ENCODE assay signal across 8 cellular contexts in genomic region chr3:47475570-47476329, GRCh38. TPM values are rescaled to one million over a fixed set of nuclear protein-coding genes. Genes with fewer than 3 reads are reported as not detected.
DNase-seq lines count a peak whose midpoint lies in the region; ATAC-seq and TF ChIP-seq lines count a peak whose summit lies in the region.

SCAP (minus strand) TSS chr3:47475941; CDS start chr3:47442993, 32,948 bp downstream.

- peaks cover 38% of the 10 kb centered on the region for H3K4me1 Mint-ChIP-seq in activated naive CD8-positive, alpha-beta T cell treated with anti-CD3 and anti-CD28 coated beads, Interleukin-2, amount 50 U/mL, for 24 hours

- peak within 1 kb of the TSS; percentile 94 for H3K4me3 ChIP-seq in GM12875 (ENCODE audit: low read depth, low read length)
- peak within 1 kb of the TSS; percentile 78 for H3K4me3 ChIP-seq in cardiac muscle cell
- H3K4me3 ChIP-seq in trophoblast cell (ENCODE audit: low read depth, low read length): peak within 1 kb of the TSS; percentile 82
- H3K4me3 ChIP-seq in tibial nerve: peak within 1 kb of the TSS; percentile 78 to 97 (median 82)

- no CpG with 5 or more reads among the region's 88 CpGs for WGBS in trophoblast cell (ENCODE audit: extremely low coverage, insufficient coverage, insufficient read length)
- 3 to 4% methylated on average over 47 to 50 of the region's 88 CpGs for WGBS in tibial nerve, 2 donors

- TF ChIP-seq CTCF in GM12875 (IDR thresholded peaks at IDR 0.05; ENCODE audit: borderline replicate concordance, insufficient read depth, low read depth, low read length) (peak; percentile 91), cardiac muscle cell (IDR thresholded peaks at IDR 0.05; ENCODE audit: low read depth, low read length) (peak; percentile 83), tibial nerve (IDR thresholded peaks at IDR 0.05) (peak; percentile 91 to 99 (median 97))

- H3K9me3 Mint-ChIP-seq in activated naive CD8-positive, alpha-beta T cell treated with anti-CD3 and anti-CD28 coated beads, Interleukin-2, amount 50 U/mL, for 24 hours: no peaks in the 10 kb centered on the region

- H3K4me3 Mint-ChIP-seq in activated naive CD8-positive, alpha-beta T cell treated with anti-CD3 and anti-CD28 coated beads, Interleukin-2, amount 50 U/mL, for 24 hours: peak within 1 kb of the TSS; percentile 90

- no peak within 1 kb of the TSS for H2BK5ac ChIP-seq in trophoblast cell (ENCODE audit: low read depth, low read length, poor library complexity)

- peak within 1 kb of the TSS; percentile 66 for H3K4ac ChIP-seq in trophoblast cell (ENCODE audit: low read depth, low read length)

- H3K27ac Mint-ChIP-seq in activated naive CD8-positive, alpha-beta T cell treated with anti-CD3 and anti-CD28 coated beads, Interleukin-2, amount 50 U/mL, for 24 hours: peak within 1 kb of the TSS; percentile 90

- peak within 1 kb of the TSS; percentile 58 for H3K18ac ChIP-seq in trophoblast cell (ENCODE audit: low read length)

- no peaks in the 10 kb centered on the region for H3K36me3 Mint-ChIP-seq in activated naive CD8-positive, alpha-beta T cell treated with anti-CD3 and anti-CD28 coated beads, Interleukin-2, amount 50 U/mL, for 24 hours (ENCODE audit: low read depth)

- H3K27ac ChIP-seq in cardiac muscle cell: peak within 1 kb of the TSS; percentile 86
- H3K27ac ChIP-seq in trophoblast cell (ENCODE audit: low read depth, low read length): peak within 1 kb of the TSS; percentile 51
- peak within 1 kb of the TSS; percentile 32 to 84 (median 82) for H3K27ac ChIP-seq in tibial nerve

- DNase-seq in NCI-H1092 treated with DMSO at 0.1 percent for 48 hours (lab: John Stamatoyannopoulos, UW) (peak; percentile 68), SW480 (ENCODE audit: low spot score) (peak; percentile 89), cardiac muscle cell (ENCODE audit: low read depth in 1 of 2, low spot score in 1 of 2) (peak; percentile 90 to 93), trophoblast cell (peak; percentile 86 to 95), tibial nerve (ENCODE audit: low spot score in 2 of 2) (peak; percentile 92 to 93)
- DNase-seq in activated naive CD8-positive, alpha-beta T cell treated with anti-CD3 and anti-CD28 coated beads, Interleukin-2, amount 50 U/mL, for 24 hours: peak; percentile 96

- peak within 1 kb of the TSS; percentile 60 for H3K14ac ChIP-seq in trophoblast cell (ENCODE audit: low read length)

- peak within 1 kb of the TSS; percentile 68 for H4K12ac ChIP-seq in trophoblast cell (ENCODE audit: low read depth, low read length)

- H3K27me3 Mint-ChIP-seq in activated naive CD8-positive, alpha-beta T cell treated with anti-CD3 and anti-CD28 coated beads, Interleukin-2, amount 50 U/mL, for 24 hours: no peaks in the 10 kb centered on the region

- H3K79me1 ChIP-seq in trophoblast cell (ENCODE audit: low read length): peaks cover 4% of the 10 kb centered on the region

- no peak within 1 kb of the TSS for H2BK12ac ChIP-seq in trophoblast cell (ENCODE audit: low read length)

- H3K27me3 ChIP-seq in cardiac muscle cell: no peaks in the 10 kb centered on the region
- H3K27me3 ChIP-seq in trophoblast cell (ENCODE audit: insufficient read depth, low read length): no peaks in the 10 kb centered on the region
- H3K27me3 ChIP-seq in tibial nerve: no peaks in the 10 kb centered on the region

- H3K9me3 ChIP-seq in cardiac muscle cell (ENCODE audit: low read depth): no peaks in the 10 kb centered on the region
- H3K9me3 ChIP-seq in trophoblast cell (ENCODE audit: insufficient read depth, low read depth, low read length): no peaks in the 10 kb centered on the region
- H3K9me3 ChIP-seq in tibial nerve: no peaks in the 10 kb centered on the region

- peak; percentile 93 for ATAC-seq in HG02642 (IDR thresholded peaks at IDR 0.05; ENCODE audit: poor library complexity, unreplicated experiment)
- peak; percentile 95 for ATAC-seq in activated naive CD8-positive, alpha-beta T cell treated with anti-CD3 and anti-CD28 coated beads, Interleukin-2, amount 50 U/mL, for 24 hours

- H2AK5ac ChIP-seq in trophoblast cell (ENCODE audit: low read length): no peak within 1 kb of the TSS

- H2AFZ ChIP-seq in trophoblast cell (ENCODE audit: insufficient read depth, low read length, poor library complexity): peak within 1 kb of the TSS; percentile 90

- H4K8ac ChIP-seq in trophoblast cell (ENCODE audit: low read depth, low read length): peak within 1 kb of the TSS; percentile 83

- peak within 1 kb of the TSS; percentile 95 for H3K4me2 ChIP-seq in trophoblast cell (ENCODE audit: low read length)

- H3K36me3 ChIP-seq in cardiac muscle cell (no peaks in the 10 kb centered on the region), trophoblast cell (ENCODE audit: control insufficient read depth in 1 of 2, insufficient read depth in 2 of 2, low read length in 2 of 2) (peaks cover 0 to 2% of the 10 kb centered on the region in 2 experiments), tibial nerve (no peaks in the 10 kb centered on the region)

- peak within 1 kb of the TSS; percentile 56 for H4K91ac ChIP-seq in trophoblast cell (ENCODE audit: low read depth, low read length)

- H3K4me1 ChIP-seq in cardiac muscle cell (ENCODE audit: low read depth) (peaks cover 8% of the 10 kb centered on the region), trophoblast cell (ENCODE audit: control insufficient read depth in 1 of 2, insufficient read depth in 2 of 2, low read length in 2 of 2) (peaks cover 0 to 5% of the 10 kb centered on the region in 2 experiments), tibial nerve (peaks cover 0 to 30% (median 18%) of the 10 kb centered on the region in 4 donors)

- peak in 1 of 2 donors; percentile 47 for TF ChIP-seq POLR2A in tibial nerve (IDR thresholded peaks at IDR 0.05)

- H3K23ac ChIP-seq in trophoblast cell (ENCODE audit: low read length): no peak within 1 kb of the TSS

- H3K9ac ChIP-seq in trophoblast cell (ENCODE audit: low read length): peak within 1 kb of the TSS; percentile 75

- peaks cover 6% of the 10 kb centered on the region for H3K79me2 ChIP-seq in trophoblast cell (ENCODE audit: control insufficient read depth, insufficient read depth, low read length, poor library complexity)

- TF ChIP-seq EP300 in tibial nerve (IDR thresholded peaks at IDR 0.05): peak; percentile 73 to 90

- no peak within 1 kb of the TSS for H2BK120ac ChIP-seq in trophoblast cell (ENCODE audit: insufficient read depth, low read length, poor library complexity)

RNA-seq across cellular contexts. Expression of gene SCAP, which starts in this region (rescaled TPM):
- total RNA-seq in cardiac muscle cell (124 and 140 TPM in 2 replicates), tibial nerve (100 to 1,000 TPM in 1 of 4 donors, 10 to 100 TPM in 3; 73.4 to 128 (median 88.4) TPM)
- 87.6 and 104 TPM in 2 replicates for polyA plus RNA-seq in cardiac muscle cell
- 33.3 and 34.4 TPM in 2 replicates for polyA plus RNA-seq in trophoblast cell (2013)

Comparison
In these comparisons a context has a peak if more than half of its experiments do, and no peak if none do; other contexts are left out.
1. Peak in every context shown above with its lines: DNase-seq, ATAC-seq, H3K4me3 ChIP-seq and H3K27ac ChIP-seq.